Comparison of ENCODE assay signal across 17 cellular contexts in the genomic region with DNA sequence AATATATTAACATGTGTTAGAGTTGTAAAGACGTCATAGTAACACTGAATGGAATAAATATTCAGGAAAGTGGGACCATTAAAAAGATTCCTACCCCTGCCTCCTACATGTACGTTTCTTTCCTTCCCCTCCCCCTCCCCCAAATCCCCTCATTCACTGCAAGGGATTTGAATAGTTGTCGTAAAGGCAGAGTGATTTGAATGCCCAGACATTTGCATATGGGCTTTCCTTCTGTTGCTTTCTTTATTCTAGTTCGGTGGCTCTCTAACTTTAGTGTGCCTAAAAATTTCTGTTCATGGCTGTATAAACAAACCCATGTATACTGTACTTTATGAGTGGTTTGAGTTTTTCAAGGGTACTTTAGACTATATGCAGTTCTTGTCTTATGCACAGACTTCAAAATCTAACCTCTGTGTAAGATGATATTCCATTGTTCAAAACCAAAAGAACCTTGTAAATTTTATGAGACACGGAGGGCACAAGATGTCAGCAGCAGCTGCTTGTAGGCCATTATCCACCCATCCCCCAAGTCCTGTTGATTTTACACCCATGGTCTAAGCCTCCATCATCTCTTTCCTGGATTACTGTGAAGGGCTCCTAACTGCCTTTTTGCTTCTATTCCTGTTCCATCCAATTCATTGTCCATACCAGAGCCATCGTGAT.
DNase-seq lines count a peak whose midpoint lies in the region; ATAC-seq, FAIRE-seq and TF ChIP-seq lines count a peak whose summit lies in the region.
"Had no signal": no experiment of that assay in that cellular context is flagged by ENCODE, and none has a peak within 500 bp of the region (broad histone marks: within the 10 kb centered on the region; RNA-seq: fewer than 3 reads in every experiment).

No MANE protein-coding gene starts in this region.

- H3K27ac Mint-ChIP-seq in nephron progenitor cell = peak overlapping the region; percentile 84
- no peak overlapping the region for H3K27ac Mint-ChIP-seq in effector memory CD8-positive, alpha-beta T cell
- H3K27ac Mint-ChIP-seq: activated CD4-positive, alpha-beta T cell treated with anti-CD3 and anti-CD28 coated beads for 36 hours; activated naive CD4-positive, alpha-beta T cell treated with anti-CD3 and anti-CD28 coated beads for 36 hours had no signal

- intact Hi-C loops in OCI-LY7 (cut with micrococcal nuclease; ENCODE audit: unreplicated experiment) = no loop called here

- no peak overlapping the region for H3K4me3 ChIP-seq in OCI-LY7 (ENCODE audit: low read depth, low read length, poor library complexity, severe bottlenecking)
- H3K4me3 ChIP-seq: colonic mucosa, testis had no signal

- peak; percentile 45; the same call in 1 of the 2 replicates for TF ChIP-seq POLR2A in GM12891 (IDR thresholded peaks at IDR 0.05; ENCODE audit: low read depth, low read length)

- H3K36me3 Mint-ChIP-seq in nephron progenitor cell (ENCODE audit: low read depth) = no peaks in the 10 kb centered on the region
- no peaks in the 10 kb centered on the region for H3K36me3 Mint-ChIP-seq in effector memory CD8-positive, alpha-beta T cell (ENCODE audit: insufficient read depth)

- peak overlapping the region; percentile 49 for H3K27ac ChIP-seq in OCI-LY7 (ENCODE audit: low read depth, low read length, poor library complexity, severe bottlenecking)
- H3K27ac ChIP-seq: C4-2B, colonic mucosa, neutrophil, testis had no signal

- peaks cover 12% of the 10 kb centered on the region for H3K9me3 Mint-ChIP-seq in nephron progenitor cell
- H3K9me3 Mint-ChIP-seq in effector memory CD8-positive, alpha-beta T cell = no peaks in the 10 kb centered on the region
- H3K9me3 Mint-ChIP-seq: activated naive CD4-positive, alpha-beta T cell treated with anti-CD3 and anti-CD28 coated beads for 36 hours had no signal

- no peak for ATAC-seq in effector memory CD8-positive, alpha-beta T cell (replicated peaks)
- ATAC-seq in GM18498 (IDR thresholded peaks at IDR 0.05; ENCODE audit: unreplicated experiment) = no peak
- ATAC-seq: activated CD4-positive, alpha-beta T cell treated with anti-CD3 and anti-CD28 coated beads for 36 hours had no signal

- peaks cover 10% of the 10 kb centered on the region for H3K4me1 Mint-ChIP-seq in nephron progenitor cell
- H3K4me1 Mint-ChIP-seq in effector memory CD8-positive, alpha-beta T cell (ENCODE audit: low read depth in 2 of 2) = no peaks in the 10 kb centered on the region
- H3K4me1 Mint-ChIP-seq: activated CD4-positive, alpha-beta T cell treated with anti-CD3 and anti-CD28 coated beads for 36 hours had no signal

- H3K9me2 ChIP-seq in OCI-LY7 (ENCODE audit: insufficient read depth, low read length) = no peaks in the 10 kb centered on the region

- H3K36me3 ChIP-seq in OCI-LY7 (ENCODE audit: insufficient read depth, low read length) = no peaks in the 10 kb centered on the region
- H3K36me3 ChIP-seq: colonic mucosa, neutrophil had no signal

- CTCF ChIA-PET in OCI-LY7 (lab: Charles Lee; ENCODE audit: unreplicated experiment) = no interaction called here

- peaks cover 34% of the 10 kb centered on the region for H3K4me1 ChIP-seq in OCI-LY7 (ENCODE audit: insufficient read depth, low read length, poor library complexity, severe bottlenecking)
- H3K4me1 ChIP-seq: colonic mucosa, testis had no signal

- H3K4me2 ChIP-seq in OCI-LY7 (ENCODE audit: low read length) = peak overlapping the region; percentile 53

- H3K27me3 Mint-ChIP-seq in nephron progenitor cell (ENCODE audit: low read depth, poor library complexity) = peaks cover 22% of the 10 kb centered on the region
- H3K27me3 Mint-ChIP-seq in effector memory CD8-positive, alpha-beta T cell = peaks cover 43 to 78% of the 10 kb centered on the region in 2 donors

- H3K4me3 Mint-ChIP-seq in nephron progenitor cell = no peak overlapping the region
- H3K4me3 Mint-ChIP-seq in effector memory CD8-positive, alpha-beta T cell = no peak overlapping the region
- H3K4me3 Mint-ChIP-seq: activated CD4-positive, alpha-beta T cell treated with anti-CD3 and anti-CD28 coated beads for 36 hours; activated naive CD4-positive, alpha-beta T cell treated with anti-CD3 and anti-CD28 coated beads for 36 hours had no signal

- H2AFZ ChIP-seq in OCI-LY7 (ENCODE audit: low read length) = no peak overlapping the region

- BruUV-seq in OCI-LY7 (replicated peaks; lab: Mats Ljungman, UMichigan) = no TSS peak

- POLR2A ChIA-PET in OCI-LY7 (lab: Charles Lee) = no interaction called here

- H4K20me1 ChIP-seq in OCI-LY7 (ENCODE audit: insufficient read depth, low read length) = no peaks in the 10 kb centered on the region

- 0 out of 2 replicates have a peak, but pooled peaks cover 4% of the 10 kb centered on the region for H3K9me3 ChIP-seq in OCI-LY7 (ENCODE audit: low read length)
- H3K9me3 ChIP-seq: colonic mucosa, neutrophil, testis had no signal

- FAIRE-seq in GM12891 (lab: Jason Lieb, UNC) = no peak
- FAIRE-seq: islet of Langerhans had no signal

- no peaks in the 10 kb centered on the region for H3K79me2 ChIP-seq in OCI-LY7 (ENCODE audit: insufficient read depth, low read depth, low read length)

- DNase-seq in GM12891 (ENCODE audit: insufficient read length, low spot score) (no peak), NCI-H187 treated with DMSO at 0.1 percent for 48 hours (lab: John Stamatoyannopoulos, UW) (peak; percentile 81), OCI-LY7 (ENCODE audit: low spot score) (no peak), nephron progenitor cell (no peak), NOMO-1 (lab: John Stamatoyannopoulos, UW; ENCODE audit: unreplicated experiment in 2 of 2) (no peak)
- DNase-seq in effector memory CD8-positive, alpha-beta T cell = no peak
- DNase-seq: activated CD4-positive, alpha-beta T cell treated with anti-CD3 and anti-CD28 coated beads for 36 hours; activated CD8-positive, alpha-beta memory T cell treated with anti-CD3 and anti-CD28 coated beads, Interleukin-2, amount 50 U/mL, for 4 hours; activated naive CD4-positive, alpha-beta T cell treated with anti-CD3 and anti-CD28 coated beads for 36 hours; colonic mucosa; GOT3; stimulated activated CD4-positive, alpha-beta T cell treated with anti-CD3 and anti-CD28 coated beads, Interleukin-2, amount 100 ng/mL, for 24 hours; testis had no signal

- TF ChIP-seq CTCF in OCI-LY7 (conservative IDR thresholded peaks at IDR 0.05; ENCODE audit: low read length) (no peak), nephron progenitor cell (IDR thresholded peaks at IDR 0.05) (no peak)

TF ChIP-seq in GM12891, 5 proteins besides CTCF, POLR2A, EP300 and RAD21:
- TF ChIP-seq POLR2AphosphoS5 (IDR thresholded peaks at IDR 0.05; ENCODE audit: low read depth, low read length) = no peak
